Comparison of ENCODE assay signal across 2 cellular contexts in genomic region chr22:43299736-43300135, GRCh38.
TF ChIP-seq lines count a peak whose summit lies in the region.

No MANE protein-coding gene starts in this region.

TF ChIP-seq in HepG2, 621 proteins besides CTCF, POLR2A, EP300 and RAD21:
- TF ChIP-seq ZHX1 (CRISPR knock-in tag; IDR thresholded peaks at IDR 0.05; ENCODE audit: low read depth) = no peak
- 0 out of 4 replicates have a peak, but pooled peaks of 1 of the 2 experiments have one; percentile 18 for TF ChIP-seq MAFK (conservative IDR thresholded peaks at IDR 0.05 in 1 of 2, IDR thresholded peaks at IDR 0.05 in 1 of 2; ENCODE audit: low read length in 2 of 2)
- 0 out of 2 replicates have a peak, but pooled peaks have one; percentile 4 for TF ChIP-seq MAFF (IDR thresholded peaks at IDR 0.05; ENCODE audit: low read depth, low read length)
- TF ChIP-seq NFE2L2 (IDR thresholded peaks at IDR 0.05; ENCODE audit: low read length) = peak; percentile 78

TF ChIP-seq in K562, 482 proteins besides CTCF, POLR2A, EP300 and RAD21:
- peak; percentile 74; the same call in 1 of the 2 replicates for TF ChIP-seq BACH1 (tag; IDR thresholded peaks at IDR 0.05)
- TF ChIP-seq NFE2L1 (tag; IDR thresholded peaks at IDR 0.05; ENCODE audit: borderline replicate concordance, low read depth) = peak; percentile 68; the same call in 1 of the 2 replicates
- peak; percentile 69 for TF ChIP-seq MAFK (IDR thresholded peaks at IDR 0.05; ENCODE audit: low read length)
- no peak for TF ChIP-seq POLR3G (IDR thresholded peaks at IDR 0.05; ENCODE audit: extremely low read depth, insufficient read length, insufficient replicate concordance)
- TF ChIP-seq GTF2F1 (IDR thresholded peaks at IDR 0.05; ENCODE audit: low read depth, low read length) = no peak
- TF ChIP-seq MAFG (tag; conservative IDR thresholded peaks at IDR 0.05) = peak; percentile 94
- no peak for TF ChIP-seq SIX5 (IDR thresholded peaks at IDR 0.05; ENCODE audit: borderline replicate concordance in 1 of 2, insufficient read depth in 1 of 2, low read depth in 1 of 2, low read length in 2 of 2)
- TF ChIP-seq, protein P1, sequence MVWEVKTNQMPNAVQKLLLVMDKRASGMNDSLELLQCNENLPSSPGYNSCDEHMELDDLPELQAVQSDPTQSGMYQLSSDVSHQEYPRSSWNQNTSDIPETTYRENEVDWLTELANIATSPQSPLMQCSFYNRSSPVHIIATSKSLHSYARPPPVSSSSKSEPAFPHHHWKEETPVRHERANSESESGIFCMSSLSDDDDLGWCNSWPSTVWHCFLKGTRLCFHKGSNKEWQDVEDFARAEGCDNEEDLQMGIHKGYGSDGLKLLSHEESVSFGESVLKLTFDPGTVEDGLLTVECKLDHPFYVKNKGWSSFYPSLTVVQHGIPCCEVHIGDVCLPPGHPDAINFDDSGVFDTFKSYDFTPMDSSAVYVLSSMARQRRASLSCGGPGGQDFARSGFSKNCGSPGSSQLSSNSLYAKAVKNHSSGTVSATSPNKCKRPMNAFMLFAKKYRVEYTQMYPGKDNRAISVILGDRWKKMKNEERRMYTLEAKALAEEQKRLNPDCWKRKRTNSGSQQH (CRISPR knock-in tag; IDR thresholded peaks at IDR 0.05) = no peak
- TF ChIP-seq, protein P2, sequence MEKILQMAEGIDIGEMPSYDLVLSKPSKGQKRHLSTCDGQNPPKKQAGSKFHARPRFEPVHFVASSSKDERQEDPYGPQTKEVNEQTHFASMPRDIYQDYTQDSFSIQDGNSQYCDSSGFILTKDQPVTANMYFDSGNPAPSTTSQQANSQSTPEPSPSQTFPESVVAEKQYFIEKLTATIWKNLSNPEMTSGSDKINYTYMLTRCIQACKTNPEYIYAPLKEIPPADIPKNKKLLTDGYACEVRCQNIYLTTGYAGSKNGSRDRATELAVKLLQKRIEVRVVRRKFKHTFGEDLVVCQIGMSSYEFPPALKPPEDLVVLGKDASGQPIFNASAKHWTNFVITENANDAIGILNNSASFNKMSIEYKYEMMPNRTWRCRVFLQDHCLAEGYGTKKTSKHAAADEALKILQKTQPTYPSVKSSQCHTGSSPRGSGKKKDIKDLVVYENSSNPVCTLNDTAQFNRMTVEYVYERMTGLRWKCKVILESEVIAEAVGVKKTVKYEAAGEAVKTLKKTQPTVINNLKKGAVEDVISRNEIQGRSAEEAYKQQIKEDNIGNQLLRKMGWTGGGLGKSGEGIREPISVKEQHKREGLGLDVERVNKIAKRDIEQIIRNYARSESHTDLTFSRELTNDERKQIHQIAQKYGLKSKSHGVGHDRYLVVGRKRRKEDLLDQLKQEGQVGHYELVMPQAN (IDR thresholded peaks at IDR 0.05; ENCODE audit: borderline replicate concordance) = no peak
- TF ChIP-seq, protein P3, sequence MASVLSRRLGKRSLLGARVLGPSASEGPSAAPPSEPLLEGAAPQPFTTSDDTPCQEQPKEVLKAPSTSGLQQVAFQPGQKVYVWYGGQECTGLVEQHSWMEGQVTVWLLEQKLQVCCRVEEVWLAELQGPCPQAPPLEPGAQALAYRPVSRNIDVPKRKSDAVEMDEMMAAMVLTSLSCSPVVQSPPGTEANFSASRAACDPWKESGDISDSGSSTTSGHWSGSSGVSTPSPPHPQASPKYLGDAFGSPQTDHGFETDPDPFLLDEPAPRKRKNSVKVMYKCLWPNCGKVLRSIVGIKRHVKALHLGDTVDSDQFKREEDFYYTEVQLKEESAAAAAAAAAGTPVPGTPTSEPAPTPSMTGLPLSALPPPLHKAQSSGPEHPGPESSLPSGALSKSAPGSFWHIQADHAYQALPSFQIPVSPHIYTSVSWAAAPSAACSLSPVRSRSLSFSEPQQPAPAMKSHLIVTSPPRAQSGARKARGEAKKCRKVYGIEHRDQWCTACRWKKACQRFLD (CRISPR knock-in tag; IDR thresholded peaks at IDR 0.05) = no peak
- peak; percentile 80 for TF ChIP-seq NFE2 (IDR thresholded peaks at IDR 0.05; ENCODE audit: low read depth)
- no peak for TF ChIP-seq E2F3 (CRISPR knock-in tag; IDR thresholded peaks at IDR 0.05)
- peak; percentile 79 for TF ChIP-seq MAFF (IDR thresholded peaks at IDR 0.05; ENCODE audit: low read length)
- peak; percentile 70 for TF ChIP-seq ZNF316 (IDR thresholded peaks at IDR 0.05)
- no peak for TF ChIP-seq NCOA2 (IDR thresholded peaks at IDR 0.05; ENCODE audit: partially characterized antibody in 2 of 2)
- TF ChIP-seq NR4A1 (CRISPR knock-in tag; IDR thresholded peaks at IDR 0.05) = no peak
- TF ChIP-seq NR4A1 (tag; IDR thresholded peaks at IDR 0.05) = no peak
- TF ChIP-seq SREBF2 (CRISPR knock-in tag; IDR thresholded peaks at IDR 0.05) = no peak
- peak; percentile 75 for TF ChIP-seq C11orf30 (IDR thresholded peaks at IDR 0.05; ENCODE audit: low read depth)
